In the genomic region with DNA sequence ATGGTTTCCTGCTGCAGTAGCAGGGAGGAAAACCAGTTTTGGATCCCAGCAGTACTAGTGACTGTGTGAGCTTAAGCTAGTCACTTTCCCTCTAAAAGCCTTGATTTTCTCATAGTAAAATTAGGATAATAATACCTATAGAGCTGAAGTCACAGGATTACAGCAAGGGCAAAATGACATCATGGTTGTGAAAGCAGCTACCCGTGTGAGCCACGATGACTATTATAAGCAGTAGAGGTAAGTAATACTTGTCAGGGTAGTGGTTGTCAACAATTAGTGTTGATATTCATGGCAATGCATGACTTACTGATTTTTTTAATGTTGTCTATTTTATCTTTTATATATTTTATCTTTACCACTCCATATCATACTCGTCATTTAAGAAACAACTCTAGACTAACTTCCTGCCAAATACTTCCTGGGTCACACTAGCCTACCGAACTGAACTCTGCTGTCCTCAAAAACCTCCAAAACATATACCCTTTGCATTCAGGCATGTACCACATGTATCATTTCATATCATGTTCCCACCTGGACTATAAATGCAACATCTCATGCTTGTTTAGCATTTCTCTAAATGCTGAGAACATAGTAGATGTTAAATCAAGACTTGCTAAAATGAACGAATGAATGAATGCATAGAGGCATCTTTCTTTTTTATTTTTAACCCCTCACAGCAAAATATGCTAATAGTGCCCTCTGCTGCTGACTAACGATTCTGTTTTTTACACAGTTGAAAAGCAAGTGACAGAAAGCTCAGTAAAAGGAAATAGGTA, we compare ENCODE assay signal across 8 cellular contexts.
DNase-seq lines count a peak whose midpoint lies in the region; ATAC-seq and TF ChIP-seq lines count a peak whose summit lies in the region.

No MANE protein-coding gene starts in this region.

- H3K4me3 ChIP-seq in lower lobe of right lung = no peak overlapping the region

- H3K27me3 Mint-ChIP-seq in activated T-cell treated with anti-CD3 and anti-CD28 coated beads, Interleukin-2, amount 50 U/mL, for 4 hours (ENCODE audit: low read depth) = peaks cover 9% of the 10 kb centered on the region
- peaks cover 22% of the 10 kb centered on the region for H3K27me3 Mint-ChIP-seq in activated T-cell treated with anti-CD3 and anti-CD28 coated beads, Interleukin-2, amount 50 U/mL, for 24 hours

- peaks cover 4% of the 10 kb centered on the region for H3K4me1 Mint-ChIP-seq in activated T-cell treated with anti-CD3 and anti-CD28 coated beads, Interleukin-2, amount 50 U/mL, for 4 hours (ENCODE audit: low read depth)
- peaks cover 15% of the 10 kb centered on the region for H3K4me1 Mint-ChIP-seq in activated T-cell treated with anti-CD3 and anti-CD28 coated beads, Interleukin-2, amount 50 U/mL, for 24 hours (ENCODE audit: low read depth)

- H3K36me3 ChIP-seq in lower lobe of right lung = no peaks in the 10 kb centered on the region

- intact Hi-C loops in lower lobe of right lung (cut with DNase I) = no loop called here

- TF ChIP-seq CTCF in VCaP (conservative IDR thresholded peaks at IDR 0.05) (peak; percentile 82), lower lobe of right lung (IDR thresholded peaks at IDR 0.05) (peak; percentile 28)

- H3K27ac Mint-ChIP-seq in activated T-cell treated with anti-CD3 and anti-CD28 coated beads, Interleukin-2, amount 50 U/mL, for 24 hours = no peak overlapping the region

- peak; percentile 60 to 73 for ATAC-seq in activated T-cell treated with anti-CD3 and anti-CD28 coated beads, Interleukin-2, amount 50 U/mL, for 4 hours
- ATAC-seq in lower lobe of right lung = no peak

- DNase-seq in activated T-cell treated with anti-CD3 and anti-CD28 coated beads, Interleukin-2, amount 50 U/mL, for 4 hours = no peak
- DNase-seq in activated T-cell treated with anti-CD3 and anti-CD28 coated beads, Interleukin-2, amount 50 U/mL, for 24 hours = no peak
- DNase-seq in LoVo (ENCODE audit: low spot score) (peak; percentile 52), lower lobe of right lung (no peak), GOT3 (lab: John Stamatoyannopoulos, UW) (no peak), DMS114 treated with DMSO at 0.1 percent for 48 hours (lab: John Stamatoyannopoulos, UW; ENCODE audit: unreplicated experiment) (no peak)
- no peak for DNase-seq in activated effector memory CD4-positive, alpha-beta T cell treated with Interleukin-2 at 50 U/mL for 16 hours

- no peaks in the 10 kb centered on the region for H3K9me3 ChIP-seq in lower lobe of right lung

- no peaks in the 10 kb centered on the region for H3K9me3 Mint-ChIP-seq in activated T-cell treated with anti-CD3 and anti-CD28 coated beads, Interleukin-2, amount 50 U/mL, for 4 hours
- no peaks in the 10 kb centered on the region for H3K9me3 Mint-ChIP-seq in activated T-cell treated with anti-CD3 and anti-CD28 coated beads, Interleukin-2, amount 50 U/mL, for 24 hours

- H3K4me3 Mint-ChIP-seq in activated T-cell treated with anti-CD3 and anti-CD28 coated beads, Interleukin-2, amount 50 U/mL, for 4 hours = no peak overlapping the region
- H3K4me3 Mint-ChIP-seq in activated T-cell treated with anti-CD3 and anti-CD28 coated beads, Interleukin-2, amount 50 U/mL, for 24 hours = no peak overlapping the region

- H3K27ac ChIP-seq in VCaP = peak overlapping the region; percentile 71; the same call in 1 of the 2 replicates
- H3K27ac ChIP-seq in lower lobe of right lung = no peak overlapping the region

- H3K4me1 ChIP-seq in lower lobe of right lung = no peaks in the 10 kb centered on the region

- no peaks in the 10 kb centered on the region for H3K36me3 Mint-ChIP-seq in activated T-cell treated with anti-CD3 and anti-CD28 coated beads, Interleukin-2, amount 50 U/mL, for 4 hours (ENCODE audit: insufficient read depth)
- no peaks in the 10 kb centered on the region for H3K36me3 Mint-ChIP-seq in activated T-cell treated with anti-CD3 and anti-CD28 coated beads, Interleukin-2, amount 50 U/mL, for 24 hours (ENCODE audit: low read depth)

- H3K27me3 ChIP-seq in lower lobe of right lung (ENCODE audit: low read depth) = peaks cover 3% of the 10 kb centered on the region

Comparison
In these comparisons a context has a peak if more than half of its experiments do, and no peak if none do; other contexts are left out.
1. ATAC-seq: peak in activated T-cell treated with anti-CD3 and anti-CD28 coated beads, Interleukin-2, amount 50 U/mL, for 4 hours (2 of 2); none in lower lobe of right lung (0 of 2).